ENCODE assay signal across 18 cellular contexts in genomic region chr11:123179571-123179970, GRCh38. TPM values are rescaled to one million over a fixed set of nuclear protein-coding genes. Genes with fewer than 3 reads are reported as not detected.
A peak's percentile ranks its signal among the peaks of the same experiment; 100 is the strongest.
DNase-seq lines count a peak whose midpoint lies in the region; ATAC-seq and TF ChIP-seq lines count a peak whose summit lies in the region.
"Had no signal": no experiment of that assay in that cellular context is flagged by ENCODE, and none has a peak within 500 bp of the region (broad histone marks: within the 10 kb centered on the region; RNA-seq: fewer than 3 reads in every experiment).

No MANE protein-coding gene starts in this region.

- POLR2A ChIA-PET in SK-N-SH (lab: Yijun Ruan, JAX) (no interaction called here), WTC11 (lab: Charles Lee) (no interaction called here)

- H3K27me3 ChIP-seq in SK-N-SH (ENCODE audit: insufficient read depth) (no peaks in the 10 kb centered on the region), transverse colon (no peaks in the 10 kb centered on the region)

- H3F3A ChIP-seq in SK-N-SH (replicated peaks; ENCODE audit: insufficient read depth): peaks cover 21% of the 10 kb centered on the region

- no peaks in the 10 kb centered on the region for H3K27me3 Mint-ChIP-seq in WTC11 (ENCODE audit: low read depth)

- H3K27ac ChIP-seq in SK-N-SH (ENCODE audit: low read depth in 2 of 2, low read length in 1 of 2) (peak overlapping the region; percentile 3 to 21; a peak in 1 of 4 replicates), transverse colon (peak overlapping the region in 3 of 4 donors; percentile 14 to 45 (median 41))
- H3K27ac ChIP-seq: KMS-11 had no signal

- peaks cover 14% of the 10 kb centered on the region for H3K36me3 Mint-ChIP-seq in WTC11
- H3K36me3 Mint-ChIP-seq: CD14-positive monocyte had no signal

- H3K4me1 Mint-ChIP-seq in WTC11: peaks cover 67% of the 10 kb centered on the region

- TF ChIP-seq EP300 in SK-N-SH (IDR thresholded peaks at IDR 0.05; ENCODE audit: borderline replicate concordance in 1 of 2, low read depth in 1 of 2, low read length in 1 of 2) (no peak), transverse colon (IDR thresholded peaks at IDR 0.05; ENCODE audit: low read depth) (no peak)

- H3K4me2 ChIP-seq in SK-N-SH: peak overlapping the region; percentile 10; the same call in 1 of the 2 replicates
- H3K4me2 ChIP-seq: KMS-11 had no signal

- H3K9ac ChIP-seq in SK-N-SH: no peak overlapping the region
- H3K9ac ChIP-seq: KMS-11 had no signal

- H3K9me3 ChIP-seq in SK-N-SH (no peaks in the 10 kb centered on the region), mucosa of descending colon (no peaks in the 10 kb centered on the region), transverse colon (no peaks in the 10 kb centered on the region)
- H3K9me3 ChIP-seq: Caco-2 had no signal

- no peak overlapping the region for H2AFZ ChIP-seq in SK-N-SH (ENCODE audit: low read depth)

- TF ChIP-seq CTCF in SK-N-SH (IDR thresholded peaks at IDR 0.05): no peak
- no peak for TF ChIP-seq CTCF in WTC11 (IDR thresholded peaks at IDR 0.05)
- TF ChIP-seq CTCF in mucosa of descending colon (IDR thresholded peaks at IDR 0.05): no peak
- no peak for TF ChIP-seq CTCF in transverse colon (IDR thresholded peaks at IDR 0.05)

- intact Hi-C loops in mucosa of descending colon (cut with DNase I, micrococcal nuclease): no loop called here
- intact Hi-C loops in transverse colon (cut with DNase I; ENCODE audit: low total_unique reads): no loop called here

- ATAC-seq in SK-N-SH treated with all-trans-retinoic acid at 6 μM for 48 hours: no peak
- ATAC-seq in WTC11: no peak
- ATAC-seq in mucosa of descending colon: no peak

- WGBS in SK-N-SH (ENCODE audit: low lambda C conversion rate): 50% methylated on average over 2 of the region's 2 CpGs
- WGBS in transverse colon (ENCODE audit: low coverage in 1 of 2), 2 donors: 50% methylated on average over 2 of the region's 2 CpGs; no CpG with 5 or more reads in 1 of the 2 donors

- peaks cover 9% of the 10 kb centered on the region for H3K9me3 Mint-ChIP-seq in WTC11

- peaks cover 84% of the 10 kb centered on the region for H3K79me2 ChIP-seq in SK-N-SH (ENCODE audit: insufficient read depth)

- in situ Hi-C loops in transverse colon (cut with MboI; ENCODE audit: low pct_ligation_motif_present in 1 of 4, low pct_unique_long_range_greater_than_20kb in 1 of 4, low sequenced_read_pairs in 3 of 4): no loop called here

- DNase-seq in SK-N-SH (no peak), WTC11 (ENCODE audit: low spot score) (no peak), mucosa of descending colon (peak in 2 of 3 donors; percentile 69 to 75), transverse colon (peak; percentile 60), hippocampal formation (lab: John Stamatoyannopoulos, UW) (no peak), COLO829 (ENCODE audit: low spot score) (no peak)
- DNase-seq in activated naive CD4-positive, alpha-beta T cell (lab: John Stamatoyannopoulos, UW): no peak
- DNase-seq: AML-193, Caco-2, NCI-H1092, NCI-H1694 treated with DMSO at 0.1 percent for 48 hours, NCI-H2107, NCI-H2227 treated with DMSO at 0.1 percent for 48 hours, NCI-H524, Right ventricle myocardium superior had no signal

- H4K20me1 ChIP-seq in SK-N-SH (ENCODE audit: insufficient read depth): no peaks in the 10 kb centered on the region

- no peak overlapping the region for H3K4me3 Mint-ChIP-seq in WTC11
- H3K4me3 Mint-ChIP-seq: CD14-positive monocyte had no signal

- H3K36me3 ChIP-seq in SK-N-SH (replicated peaks in 1 of 2; ENCODE audit: control insufficient read depth in 1 of 2, insufficient read depth in 2 of 2, low read length in 1 of 2): peaks cover 3 to 9% of the 10 kb centered on the region in 2 experiments
- no peaks in the 10 kb centered on the region for H3K36me3 ChIP-seq in mucosa of descending colon (ENCODE audit: low read depth)
- no peaks in the 10 kb centered on the region for H3K36me3 ChIP-seq in transverse colon

- TF ChIP-seq RAD21 in SK-N-SH (IDR thresholded peaks at IDR 0.05; ENCODE audit: low read length): no peak

- H3K4me3 ChIP-seq in SK-N-SH (ENCODE audit: low read depth in 2 of 2, low read length in 1 of 2): no peak overlapping the region
- no peak overlapping the region for H3K4me3 ChIP-seq in mucosa of descending colon
- no peak overlapping the region for H3K4me3 ChIP-seq in transverse colon

- peaks cover 3 to 61% of the 10 kb centered on the region in 2 experiments; a peak in 3 of 4 replicates for H3K4me1 ChIP-seq in SK-N-SH (ENCODE audit: control insufficient read depth in 1 of 2, insufficient read depth in 2 of 2, low read depth in 1 of 2, low read length in 1 of 2)
- H3K4me1 ChIP-seq in mucosa of descending colon (ENCODE audit: low read depth): no peaks in the 10 kb centered on the region
- H3K4me1 ChIP-seq in transverse colon: peaks cover 5 to 36% (median 9%) of the 10 kb centered on the region in 4 donors

- CTCF ChIA-PET in SK-N-SH (lab: Yijun Ruan, JAX): interaction anchor here (1.0 to 2.0 kb wide), 3 partner anchors 12 to 13 kb away, joined by 3 to 8 read pairs (median 6); no protein-coding TSS in a partner anchor
- CTCF ChIA-PET in WTC11 (lab: Charles Lee): interaction anchor here (0.8 to 3.2 kb wide), 6 partner anchors 12 to 299 kb away, joined by 3 to 15 read pairs (median 5); no protein-coding TSS in a partner anchor

- H3K27ac Mint-ChIP-seq in WTC11: peak overlapping the region; percentile 67; the same call in 1 of the 2 replicates
- H3K27ac Mint-ChIP-seq: CD14-positive monocyte had no signal

- no peak for TF ChIP-seq POLR2A in transverse colon (IDR thresholded peaks at IDR 0.05)

- H3K9me2 ChIP-seq in SK-N-SH: no peaks in the 10 kb centered on the region

TF ChIP-seq in SK-N-SH, 30 proteins besides CTCF, POLR2A, EP300 and RAD21:
- no peak for TF ChIP-seq USF1 (IDR thresholded peaks at IDR 0.05; ENCODE audit: borderline replicate concordance, low read depth)
- no peak for TF ChIP-seq RFX5 (IDR thresholded peaks at IDR 0.05; ENCODE audit: low read length)
- peak; percentile 57; the same call in 1 of the 2 replicates for TF ChIP-seq NFIC (IDR thresholded peaks at IDR 0.05; ENCODE audit: borderline replicate concordance)
TF ChIP-seq in SK-N-SH: peak in this region for 1.

TF ChIP-seq in SK-N-SH treated with all-trans-retinoic acid at 6 μM for 48 hours, 23 proteins besides CTCF, POLR2A, EP300 and RAD21 (continues in another document):
- TF ChIP-seq, protein P1, sequence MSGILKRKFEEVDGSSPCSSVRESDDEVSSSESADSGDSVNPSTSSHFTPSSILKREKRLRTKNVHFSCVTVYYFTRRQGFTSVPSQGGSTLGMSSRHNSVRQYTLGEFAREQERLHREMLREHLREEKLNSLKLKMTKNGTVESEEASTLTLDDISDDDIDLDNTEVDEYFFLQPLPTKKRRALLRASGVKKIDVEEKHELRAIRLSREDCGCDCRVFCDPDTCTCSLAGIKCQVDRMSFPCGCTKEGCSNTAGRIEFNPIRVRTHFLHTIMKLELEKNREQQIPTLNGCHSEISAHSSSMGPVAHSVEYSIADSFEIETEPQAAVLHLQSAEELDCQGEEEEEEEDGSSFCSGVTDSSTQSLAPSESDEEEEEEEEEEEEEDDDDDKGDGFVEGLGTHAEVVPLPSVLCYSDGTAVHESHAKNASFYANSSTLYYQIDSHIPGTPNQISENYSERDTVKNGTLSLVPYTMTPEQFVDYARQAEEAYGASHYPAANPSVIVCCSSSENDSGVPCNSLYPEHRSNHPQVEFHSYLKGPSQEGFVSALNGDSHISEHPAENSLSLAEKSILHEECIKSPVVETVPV (CRISPR knock-in tag; IDR thresholded peaks at IDR 0.05): no peak

TF ChIP-seq in WTC11, 78 proteins besides CTCF, POLR2A, EP300 and RAD21 (continues in another document):
- TF ChIP-seq ZNF219 (CRISPR knock-in tag; IDR thresholded peaks at IDR 0.05; ENCODE audit: borderline replicate concordance): no peak
- no peak for TF ChIP-seq SP1 (CRISPR knock-in tag; conservative IDR thresholded peaks at IDR 0.05)
- TF ChIP-seq FOXP4 (CRISPR knock-in tag; IDR thresholded peaks at IDR 0.05): no peak
- TF ChIP-seq, protein P2, sequence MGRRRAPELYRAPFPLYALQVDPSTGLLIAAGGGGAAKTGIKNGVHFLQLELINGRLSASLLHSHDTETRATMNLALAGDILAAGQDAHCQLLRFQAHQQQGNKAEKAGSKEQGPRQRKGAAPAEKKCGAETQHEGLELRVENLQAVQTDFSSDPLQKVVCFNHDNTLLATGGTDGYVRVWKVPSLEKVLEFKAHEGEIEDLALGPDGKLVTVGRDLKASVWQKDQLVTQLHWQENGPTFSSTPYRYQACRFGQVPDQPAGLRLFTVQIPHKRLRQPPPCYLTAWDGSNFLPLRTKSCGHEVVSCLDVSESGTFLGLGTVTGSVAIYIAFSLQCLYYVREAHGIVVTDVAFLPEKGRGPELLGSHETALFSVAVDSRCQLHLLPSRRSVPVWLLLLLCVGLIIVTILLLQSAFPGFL (CRISPR knock-in tag; IDR thresholded peaks at IDR 0.05; ENCODE audit: borderline replicate concordance): no peak
- no peak for TF ChIP-seq ZMAT4 (CRISPR knock-in tag; IDR thresholded peaks at IDR 0.05)
- no peak for TF ChIP-seq SMAD3 (CRISPR knock-in tag; IDR thresholded peaks at IDR 0.05; ENCODE audit: borderline replicate concordance)
- TF ChIP-seq MYBL2 (CRISPR knock-in tag; IDR thresholded peaks at IDR 0.05): no peak
- TF ChIP-seq JUN (CRISPR knock-in tag; IDR thresholded peaks at IDR 0.05): no peak

RNA-seq across cellular contexts. Expression of gene CLMP, which starts 15.5 kb away (rescaled TPM):
- polyA plus RNA-seq in SK-N-SH (2012; rRNA removed): 61.9 and 85.1 TPM in 2 replicates
- polyA plus RNA-seq in SK-N-SH (2012; cell fraction: cytosol; rRNA removed): 62.2 and 80.3 TPM in 2 replicates
- polyA plus RNA-seq in SK-N-SH (2012; cell fraction: nucleus; rRNA removed): 63.2 and 66.2 TPM in 2 replicates
- total RNA-seq in WTC11 (2021): 14.3 to 20.0 TPM (median 18.2 TPM) in 3 replicates
- total RNA-seq in mucosa of descending colon: 10 to 100 TPM in 2 of 3 donors, 1 to 10 TPM in 1; 4.7 to 84.9 (median 11.0) TPM
- 10 to 100 TPM; 23.6 to 49.4 (median 38.0) TPM for total RNA-seq in transverse colon

Comparison
In these comparisons a context has a peak if more than half of its experiments do, and no peak if none do; other contexts are left out.
1. DNase-seq: peak in mucosa of descending colon (2 of 3) and transverse colon (single experiment); none in SK-N-SH (single experiment), WTC11 (single experiment), hippocampal formation (0 of 2), activated naive CD4-positive, alpha-beta T cell (0 of 4) and COLO829 (single experiment).